ENCODE assay signal across 1 cellular context in the genomic region with DNA sequence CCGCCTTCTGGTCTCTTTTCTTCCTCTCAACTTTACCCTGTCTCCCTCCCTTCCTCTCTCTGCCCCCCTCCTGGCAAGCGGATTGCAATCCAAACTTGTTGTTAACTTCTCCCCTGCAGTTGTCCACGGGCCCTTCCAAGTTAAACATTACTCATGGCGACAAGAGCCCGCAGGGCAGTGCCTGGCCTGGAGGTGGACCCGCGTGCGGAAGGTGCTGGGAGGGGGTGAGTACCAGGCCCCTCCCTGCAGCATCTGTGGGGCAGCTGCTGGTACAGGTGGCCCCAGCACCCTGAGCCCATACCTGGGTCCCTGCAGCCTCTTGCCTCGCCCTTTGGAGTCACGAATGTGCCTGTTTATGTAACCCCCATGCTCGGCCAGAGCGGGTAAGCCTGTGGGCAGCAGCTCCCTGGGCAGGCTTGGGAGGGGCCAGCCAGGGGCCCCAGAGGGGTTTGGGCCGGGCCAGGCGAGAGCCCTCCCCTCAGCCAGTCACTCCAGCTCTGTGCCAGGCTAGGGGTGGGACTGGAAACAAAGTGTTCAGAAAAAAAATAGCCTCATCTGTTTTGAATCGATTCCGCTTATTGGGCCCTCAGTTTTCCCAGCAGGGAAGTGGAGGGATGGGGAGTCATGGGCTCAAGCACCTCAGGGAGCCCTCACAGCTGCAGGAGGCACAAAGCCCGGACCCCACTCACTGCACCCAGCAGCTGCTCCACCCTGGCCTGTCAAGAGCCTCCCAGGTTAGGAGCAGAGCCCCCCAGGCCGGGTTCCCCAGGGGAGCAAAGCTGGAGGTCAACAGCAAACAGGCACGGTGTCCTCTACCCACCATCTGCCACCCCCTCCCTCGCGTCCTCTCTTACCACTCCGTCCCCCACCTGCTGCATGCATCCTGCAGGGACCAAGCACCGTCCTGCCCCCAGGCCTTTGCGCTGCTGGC.
A peak's percentile ranks its signal among the peaks of the same experiment; 100 is the strongest.
TF ChIP-seq lines count a peak whose summit lies in the region.

No MANE protein-coding gene starts in this region.

TF ChIP-seq in HepG2, 621 proteins besides CTCF, POLR2A, EP300 and RAD21 (continued from another document and continues in another):
- TF ChIP-seq, protein P1, sequence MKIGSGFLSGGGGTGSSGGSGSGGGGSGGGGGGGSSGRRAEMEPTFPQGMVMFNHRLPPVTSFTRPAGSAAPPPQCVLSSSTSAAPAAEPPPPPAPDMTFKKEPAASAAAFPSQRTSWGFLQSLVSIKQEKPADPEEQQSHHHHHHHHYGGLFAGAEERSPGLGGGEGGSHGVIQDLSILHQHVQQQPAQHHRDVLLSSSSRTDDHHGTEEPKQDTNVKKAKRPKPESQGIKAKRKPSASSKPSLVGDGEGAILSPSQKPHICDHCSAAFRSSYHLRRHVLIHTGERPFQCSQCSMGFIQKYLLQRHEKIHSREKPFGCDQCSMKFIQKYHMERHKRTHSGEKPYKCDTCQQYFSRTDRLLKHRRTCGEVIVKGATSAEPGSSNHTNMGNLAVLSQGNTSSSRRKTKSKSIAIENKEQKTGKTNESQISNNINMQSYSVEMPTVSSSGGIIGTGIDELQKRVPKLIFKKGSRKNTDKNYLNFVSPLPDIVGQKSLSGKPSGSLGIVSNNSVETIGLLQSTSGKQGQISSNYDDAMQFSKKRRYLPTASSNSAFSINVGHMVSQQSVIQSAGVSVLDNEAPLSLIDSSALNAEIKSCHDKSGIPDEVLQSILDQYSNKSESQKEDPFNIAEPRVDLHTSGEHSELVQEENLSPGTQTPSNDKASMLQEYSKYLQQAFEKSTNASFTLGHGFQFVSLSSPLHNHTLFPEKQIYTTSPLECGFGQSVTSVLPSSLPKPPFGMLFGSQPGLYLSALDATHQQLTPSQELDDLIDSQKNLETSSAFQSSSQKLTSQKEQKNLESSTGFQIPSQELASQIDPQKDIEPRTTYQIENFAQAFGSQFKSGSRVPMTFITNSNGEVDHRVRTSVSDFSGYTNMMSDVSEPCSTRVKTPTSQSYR (CRISPR knock-in tag; IDR thresholded peaks at IDR 0.05; ENCODE audit: borderline replicate concordance): 0 out of 2 replicates have a peak, but pooled peaks have one; percentile 6
- TF ChIP-seq ZNF878 (CRISPR knock-in tag; IDR thresholded peaks at IDR 0.05) (peak; percentile 89; the same call in 1 of the 2 replicates), FOXA3 (CRISPR knock-in tag; IDR thresholded peaks at IDR 0.05) (peak; percentile 59), XRCC5 (optimal IDR thresholded peaks at IDR 0.05; ENCODE audit: low read length) (peak; percentile 24), ZBTB38 (CRISPR knock-in tag; IDR thresholded peaks at IDR 0.05) (no peak), ZSCAN29 (CRISPR knock-in tag; conservative IDR thresholded peaks at IDR 0.05) (no peak), PHB2 (IDR thresholded peaks at IDR 0.05; ENCODE audit: partially characterized antibody) (no peak), NFE2L2 (IDR thresholded peaks at IDR 0.05; ENCODE audit: low read length) (no peak), ZFP41 (CRISPR knock-in tag; IDR thresholded peaks at IDR 0.05; ENCODE audit: borderline replicate concordance) (no peak), SCMH1 (CRISPR knock-in tag; IDR thresholded peaks at IDR 0.05; ENCODE audit: borderline replicate concordance) (no peak), ZNF460 (CRISPR knock-in tag; IDR thresholded peaks at IDR 0.05; ENCODE audit: borderline replicate concordance) (no peak; the same call in 1 of the 2 replicates), FOSL1 (CRISPR knock-in tag; IDR thresholded peaks at IDR 0.05; ENCODE audit: borderline replicate concordance) (no peak), ZNF124 (CRISPR knock-in tag; IDR thresholded peaks at IDR 0.05) (no peak), ZNF431 (CRISPR knock-in tag; IDR thresholded peaks at IDR 0.05; ENCODE audit: borderline replicate concordance, low read depth) (no peak), RARG (CRISPR knock-in tag; IDR thresholded peaks at IDR 0.05; ENCODE audit: low read depth) (no peak), KAT8 (CRISPR knock-in tag; IDR thresholded peaks at IDR 0.05) (no peak), ZNF446 (CRISPR knock-in tag; IDR thresholded peaks at IDR 0.05) (no peak), ZNF138 (CRISPR knock-in tag; IDR thresholded peaks at IDR 0.05; ENCODE audit: low read depth) (no peak), CBX1 (IDR thresholded peaks at IDR 0.05; ENCODE audit: low read depth) (no peak), NFKB2 (CRISPR knock-in tag; IDR thresholded peaks at IDR 0.05; ENCODE audit: borderline replicate concordance) (no peak), MAFK (conservative IDR thresholded peaks at IDR 0.05 in 1 of 2, IDR thresholded peaks at IDR 0.05 in 1 of 2; ENCODE audit: low read length in 2 of 2) (no peak), HDAC1 (CRISPR knock-in tag; IDR thresholded peaks at IDR 0.05) (no peak), ZNF749 (CRISPR knock-in tag; IDR thresholded peaks at IDR 0.05; ENCODE audit: borderline replicate concordance) (no peak), ZNF274 (CRISPR knock-in tag; IDR thresholded peaks at IDR 0.05) (no peak), SMAD3 (CRISPR knock-in tag; IDR thresholded peaks at IDR 0.05) (peak; percentile 68; the same call in 1 of the 2 replicates), SRSF4 (IDR thresholded peaks at IDR 0.05; ENCODE audit: low read depth, low read length, poor library complexity, severe bottlenecking) (no peak), HCFC1 (IDR thresholded peaks at IDR 0.05; ENCODE audit: low read depth, low read length) (no peak), ZBTB7B (CRISPR knock-in tag; IDR thresholded peaks at IDR 0.05) (peak; percentile 43; the same call in 1 of the 2 replicates), ZNF501 (CRISPR knock-in tag; IDR thresholded peaks at IDR 0.05) (no peak), SOX13 (IDR thresholded peaks at IDR 0.05) (no peak), SOX13 (CRISPR knock-in tag; conservative IDR thresholded peaks at IDR 0.05 in 1 of 2, IDR thresholded peaks at IDR 0.05 in 1 of 2) (0 out of 4 replicates have a peak, but pooled peaks of 1 of the 2 experiments have one; percentile 16), NR2C2 (CRISPR knock-in tag; IDR thresholded peaks at IDR 0.05; ENCODE audit: borderline replicate concordance) (no peak), ZNF180 (CRISPR knock-in tag; IDR thresholded peaks at IDR 0.05; ENCODE audit: borderline replicate concordance, low read depth) (no peak)
- TF ChIP-seq, protein P2, sequence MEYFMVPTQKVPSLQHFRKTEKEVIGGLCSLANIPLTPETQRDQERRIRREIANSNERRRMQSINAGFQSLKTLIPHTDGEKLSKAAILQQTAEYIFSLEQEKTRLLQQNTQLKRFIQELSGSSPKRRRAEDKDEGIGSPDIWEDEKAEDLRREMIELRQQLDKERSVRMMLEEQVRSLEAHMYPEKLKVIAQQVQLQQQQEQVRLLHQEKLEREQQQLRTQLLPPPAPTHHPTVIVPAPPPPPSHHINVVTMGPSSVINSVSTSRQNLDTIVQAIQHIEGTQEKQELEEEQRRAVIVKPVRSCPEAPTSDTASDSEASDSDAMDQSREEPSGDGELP (IDR thresholded peaks at IDR 0.05; ENCODE audit: borderline replicate concordance, low read depth): peak; percentile 59; the same call in 1 of the 2 replicates
- TF ChIP-seq, protein P3, sequence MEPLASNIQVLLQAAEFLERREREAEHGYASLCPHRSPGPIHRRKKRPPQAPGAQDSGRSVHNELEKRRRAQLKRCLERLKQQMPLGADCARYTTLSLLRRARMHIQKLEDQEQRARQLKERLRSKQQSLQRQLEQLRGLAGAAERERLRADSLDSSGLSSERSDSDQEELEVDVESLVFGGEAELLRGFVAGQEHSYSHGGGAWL (CRISPR knock-in tag; IDR thresholded peaks at IDR 0.05): no peak
- TF ChIP-seq, protein P4, sequence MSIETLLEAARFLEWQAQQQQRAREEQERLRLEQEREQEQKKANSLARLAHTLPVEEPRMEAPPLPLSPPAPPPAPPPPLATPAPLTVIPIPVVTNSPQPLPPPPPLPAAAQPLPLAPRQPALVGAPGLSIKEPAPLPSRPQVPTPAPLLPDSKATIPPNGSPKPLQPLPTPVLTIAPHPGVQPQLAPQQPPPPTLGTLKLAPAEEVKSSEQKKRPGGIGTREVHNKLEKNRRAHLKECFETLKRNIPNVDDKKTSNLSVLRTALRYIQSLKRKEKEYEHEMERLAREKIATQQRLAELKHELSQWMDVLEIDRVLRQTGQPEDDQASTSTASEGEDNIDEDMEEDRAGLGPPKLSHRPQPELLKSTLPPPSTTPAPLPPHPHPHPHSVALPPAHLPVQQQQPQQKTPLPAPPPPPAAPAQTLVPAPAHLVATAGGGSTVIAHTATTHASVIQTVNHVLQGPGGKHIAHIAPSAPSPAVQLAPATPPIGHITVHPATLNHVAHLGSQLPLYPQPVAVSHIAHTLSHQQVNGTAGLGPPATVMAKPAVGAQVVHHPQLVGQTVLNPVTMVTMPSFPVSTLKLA (IDR thresholded peaks at IDR 0.05): no peak
- TF ChIP-seq, protein P5, sequence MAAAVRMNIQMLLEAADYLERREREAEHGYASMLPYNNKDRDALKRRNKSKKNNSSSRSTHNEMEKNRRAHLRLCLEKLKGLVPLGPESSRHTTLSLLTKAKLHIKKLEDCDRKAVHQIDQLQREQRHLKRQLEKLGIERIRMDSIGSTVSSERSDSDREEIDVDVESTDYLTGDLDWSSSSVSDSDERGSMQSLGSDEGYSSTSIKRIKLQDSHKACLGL (CRISPR knock-in tag; IDR thresholded peaks at IDR 0.05): no peak
- TF ChIP-seq, protein P6, sequence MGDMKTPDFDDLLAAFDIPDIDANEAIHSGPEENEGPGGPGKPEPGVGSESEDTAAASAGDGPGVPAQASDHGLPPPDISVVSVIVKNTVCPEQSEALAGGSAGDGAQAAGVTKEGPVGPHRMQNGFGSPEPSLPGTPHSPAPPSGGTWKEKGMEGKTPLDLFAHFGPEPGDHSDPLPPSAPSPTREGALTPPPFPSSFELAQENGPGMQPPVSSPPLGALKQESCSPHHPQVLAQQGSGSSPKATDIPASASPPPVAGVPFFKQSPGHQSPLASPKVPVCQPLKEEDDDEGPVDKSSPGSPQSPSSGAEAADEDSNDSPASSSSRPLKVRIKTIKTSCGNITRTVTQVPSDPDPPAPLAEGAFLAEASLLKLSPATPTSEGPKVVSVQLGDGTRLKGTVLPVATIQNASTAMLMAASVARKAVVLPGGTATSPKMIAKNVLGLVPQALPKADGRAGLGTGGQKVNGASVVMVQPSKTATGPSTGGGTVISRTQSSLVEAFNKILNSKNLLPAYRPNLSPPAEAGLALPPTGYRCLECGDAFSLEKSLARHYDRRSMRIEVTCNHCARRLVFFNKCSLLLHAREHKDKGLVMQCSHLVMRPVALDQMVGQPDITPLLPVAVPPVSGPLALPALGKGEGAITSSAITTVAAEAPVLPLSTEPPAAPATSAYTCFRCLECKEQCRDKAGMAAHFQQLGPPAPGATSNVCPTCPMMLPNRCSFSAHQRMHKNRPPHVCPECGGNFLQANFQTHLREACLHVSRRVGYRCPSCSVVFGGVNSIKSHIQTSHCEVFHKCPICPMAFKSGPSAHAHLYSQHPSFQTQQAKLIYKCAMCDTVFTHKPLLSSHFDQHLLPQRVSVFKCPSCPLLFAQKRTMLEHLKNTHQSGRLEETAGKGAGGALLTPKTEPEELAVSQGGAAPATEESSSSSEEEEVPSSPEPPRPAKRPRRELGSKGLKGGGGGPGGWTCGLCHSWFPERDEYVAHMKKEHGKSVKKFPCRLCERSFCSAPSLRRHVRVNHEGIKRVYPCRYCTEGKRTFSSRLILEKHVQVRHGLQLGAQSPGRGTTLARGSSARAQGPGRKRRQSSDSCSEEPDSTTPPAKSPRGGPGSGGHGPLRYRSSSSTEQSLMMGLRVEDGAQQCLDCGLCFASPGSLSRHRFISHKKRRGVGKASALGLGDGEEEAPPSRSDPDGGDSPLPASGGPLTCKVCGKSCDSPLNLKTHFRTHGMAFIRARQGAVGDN (CRISPR knock-in tag; IDR thresholded peaks at IDR 0.05): peak; percentile 48
- TF ChIP-seq, protein P7, sequence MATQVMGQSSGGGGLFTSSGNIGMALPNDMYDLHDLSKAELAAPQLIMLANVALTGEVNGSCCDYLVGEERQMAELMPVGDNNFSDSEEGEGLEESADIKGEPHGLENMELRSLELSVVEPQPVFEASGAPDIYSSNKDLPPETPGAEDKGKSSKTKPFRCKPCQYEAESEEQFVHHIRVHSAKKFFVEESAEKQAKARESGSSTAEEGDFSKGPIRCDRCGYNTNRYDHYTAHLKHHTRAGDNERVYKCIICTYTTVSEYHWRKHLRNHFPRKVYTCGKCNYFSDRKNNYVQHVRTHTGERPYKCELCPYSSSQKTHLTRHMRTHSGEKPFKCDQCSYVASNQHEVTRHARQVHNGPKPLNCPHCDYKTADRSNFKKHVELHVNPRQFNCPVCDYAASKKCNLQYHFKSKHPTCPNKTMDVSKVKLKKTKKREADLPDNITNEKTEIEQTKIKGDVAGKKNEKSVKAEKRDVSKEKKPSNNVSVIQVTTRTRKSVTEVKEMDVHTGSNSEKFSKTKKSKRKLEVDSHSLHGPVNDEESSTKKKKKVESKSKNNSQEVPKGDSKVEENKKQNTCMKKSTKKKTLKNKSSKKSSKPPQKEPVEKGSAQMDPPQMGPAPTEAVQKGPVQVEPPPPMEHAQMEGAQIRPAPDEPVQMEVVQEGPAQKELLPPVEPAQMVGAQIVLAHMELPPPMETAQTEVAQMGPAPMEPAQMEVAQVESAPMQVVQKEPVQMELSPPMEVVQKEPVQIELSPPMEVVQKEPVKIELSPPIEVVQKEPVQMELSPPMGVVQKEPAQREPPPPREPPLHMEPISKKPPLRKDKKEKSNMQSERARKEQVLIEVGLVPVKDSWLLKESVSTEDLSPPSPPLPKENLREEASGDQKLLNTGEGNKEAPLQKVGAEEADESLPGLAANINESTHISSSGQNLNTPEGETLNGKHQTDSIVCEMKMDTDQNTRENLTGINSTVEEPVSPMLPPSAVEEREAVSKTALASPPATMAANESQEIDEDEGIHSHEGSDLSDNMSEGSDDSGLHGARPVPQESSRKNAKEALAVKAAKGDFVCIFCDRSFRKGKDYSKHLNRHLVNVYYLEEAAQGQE (IDR thresholded peaks at IDR 0.05; ENCODE audit: borderline replicate concordance in 1 of 2, low read depth in 1 of 2, low read length in 2 of 2): no peak
- TF ChIP-seq, protein P8, sequence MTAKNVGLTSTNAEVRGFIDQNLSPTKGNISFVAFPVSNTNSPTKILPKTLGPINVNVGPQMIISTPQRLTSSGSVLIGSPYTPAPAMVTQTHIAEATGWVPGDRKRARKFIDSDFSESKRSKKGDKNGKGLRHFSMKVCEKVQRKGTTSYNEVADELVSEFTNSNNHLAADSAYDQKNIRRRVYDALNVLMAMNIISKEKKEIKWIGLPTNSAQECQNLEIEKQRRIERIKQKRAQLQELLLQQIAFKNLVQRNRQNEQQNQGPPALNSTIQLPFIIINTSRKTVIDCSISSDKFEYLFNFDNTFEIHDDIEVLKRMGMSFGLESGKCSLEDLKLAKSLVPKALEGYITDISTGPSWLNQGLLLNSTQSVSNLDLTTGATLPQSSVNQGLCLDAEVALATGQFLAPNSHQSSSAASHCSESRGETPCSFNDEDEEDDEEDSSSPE (CRISPR knock-in tag; IDR thresholded peaks at IDR 0.05): no peak
- TF ChIP-seq, protein P9, sequence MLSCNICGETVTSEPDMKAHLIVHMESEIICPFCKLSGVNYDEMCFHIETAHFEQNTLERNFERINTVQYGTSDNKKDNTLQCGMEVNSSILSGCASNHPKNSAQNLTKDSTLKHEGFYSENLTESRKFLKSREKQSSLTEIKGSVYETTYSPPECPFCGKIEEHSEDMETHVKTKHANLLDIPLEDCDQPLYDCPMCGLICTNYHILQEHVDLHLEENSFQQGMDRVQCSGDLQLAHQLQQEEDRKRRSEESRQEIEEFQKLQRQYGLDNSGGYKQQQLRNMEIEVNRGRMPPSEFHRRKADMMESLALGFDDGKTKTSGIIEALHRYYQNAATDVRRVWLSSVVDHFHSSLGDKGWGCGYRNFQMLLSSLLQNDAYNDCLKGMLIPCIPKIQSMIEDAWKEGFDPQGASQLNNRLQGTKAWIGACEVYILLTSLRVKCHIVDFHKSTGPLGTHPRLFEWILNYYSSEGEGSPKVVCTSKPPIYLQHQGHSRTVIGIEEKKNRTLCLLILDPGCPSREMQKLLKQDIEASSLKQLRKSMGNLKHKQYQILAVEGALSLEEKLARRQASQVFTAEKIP (CRISPR knock-in tag; IDR thresholded peaks at IDR 0.05; ENCODE audit: borderline replicate concordance): no peak
